In the genomic region with DNA sequence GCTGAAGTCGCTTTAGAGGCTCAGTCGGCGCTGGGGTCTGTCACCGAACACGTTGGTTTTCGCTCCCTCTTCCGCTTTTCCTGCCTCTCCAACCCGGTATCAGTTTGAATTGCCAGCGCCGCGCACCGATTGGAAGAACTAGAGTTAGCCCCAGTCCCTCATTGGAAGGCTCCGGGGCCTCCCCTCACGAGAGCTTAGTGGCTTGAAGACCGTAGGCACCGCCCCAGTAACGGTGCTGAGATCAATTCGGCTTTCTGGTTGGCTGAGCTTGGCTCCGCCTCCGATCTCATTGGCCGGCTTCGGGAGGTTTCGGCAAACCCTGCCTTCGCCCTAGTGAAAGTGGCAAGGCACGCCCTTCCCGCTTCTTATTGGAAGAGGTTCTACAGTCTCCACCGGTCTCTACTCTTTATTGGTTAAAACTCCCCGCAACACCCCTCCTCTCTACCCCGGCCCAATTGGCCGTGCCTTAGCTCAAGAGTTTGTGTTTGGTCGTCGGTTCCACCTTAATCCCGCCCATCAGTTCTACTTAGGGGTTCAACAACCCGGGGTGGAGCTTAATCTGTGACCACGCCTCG, we compare ENCODE assay signal across 8 cellular contexts. TPM values are rescaled to one million over a fixed set of nuclear protein-coding genes. Genes with fewer than 3 reads are reported as not detected.
DNase-seq lines count a peak whose midpoint lies in the region; ATAC-seq lines count a peak whose summit lies in the region.
"Not testable (repeated sequence)": the region's sequence is repeated elsewhere in the genome, so short reads cannot be mapped to it uniquely, and the experiment has no call there.

A gene (minus strand): TSS at position 51 of the 575 bp plus-strand sequence. CDS start 814 bp downstream, outside the sequence.

- H3K4me1 Mint-ChIP-seq in activated CD4-positive, alpha-beta T cell treated with anti-CD3 and anti-CD28 coated beads for 36 hours, result not testable (repeated sequence)

- ATAC-seq in GM19452 (IDR thresholded peaks at IDR 0.05; ENCODE audit: unreplicated experiment) (peak; percentile 83), HG03521 (IDR thresholded peaks at IDR 0.05; ENCODE audit: unreplicated experiment) (peak; percentile 83)
- peak; percentile 89 for ATAC-seq in activated CD4-positive, alpha-beta T cell treated with anti-CD3 and anti-CD28 coated beads for 36 hours

- POLR2A ChIA-PET in activated CD4-positive, alpha-beta T cell treated with anti-CD3 and anti-CD28 coated beads for 36 hours (lab: Charles Lee), result not testable (repeated sequence)

- H3K36me3 Mint-ChIP-seq in activated CD4-positive, alpha-beta T cell treated with anti-CD3 and anti-CD28 coated beads for 36 hours (ENCODE audit: low read depth), result not testable (repeated sequence)

- peak within 1 kb of the TSS; percentile 75 for H3K4me3 Mint-ChIP-seq in activated CD4-positive, alpha-beta T cell treated with anti-CD3 and anti-CD28 coated beads for 36 hours

- intact Hi-C loops in activated CD4-positive, alpha-beta T cell treated with anti-CD3 and anti-CD28 coated beads for 36 hours (cut with DNase I, micrococcal nuclease), result not testable (repeated sequence)

- H3K27ac Mint-ChIP-seq in activated CD4-positive, alpha-beta T cell treated with anti-CD3 and anti-CD28 coated beads for 36 hours, result peak within 1 kb of the TSS; percentile 23

- not testable (repeated sequence) for H3K27me3 Mint-ChIP-seq in activated CD4-positive, alpha-beta T cell treated with anti-CD3 and anti-CD28 coated beads for 36 hours

- CTCF ChIA-PET in activated CD4-positive, alpha-beta T cell treated with anti-CD3 and anti-CD28 coated beads for 36 hours (lab: Charles Lee), result not testable (repeated sequence)

- peak; percentile 99 for DNase-seq in AML-193 (lab: John Stamatoyannopoulos, UW)
- DNase-seq in NCI-H524 treated with DMSO at 0.1 percent for 48 hours (lab: John Stamatoyannopoulos, UW), result peak; percentile 97
- DNase-seq in activated CD4-positive, alpha-beta T cell treated with anti-CD3 and anti-CD28 coated beads for 36 hours, result peak; percentile 97
- DNase-seq in cerebellar nuclear complex (lab: John Stamatoyannopoulos, UW), result peak; percentile 99
- DNase-seq in kidney tubule cell (ENCODE audit: low spot score), result peak; percentile 100
- DNase-seq in stimulated activated CD4-positive, alpha-beta T cell treated with anti-CD3 and anti-CD28 coated beads, Interleukin-15, amount 100 ng/mL, for 48 hours (ENCODE audit: low read depth in 2 of 2), result peak; percentile 93 to 95

- H3K9me3 Mint-ChIP-seq in activated CD4-positive, alpha-beta T cell treated with anti-CD3 and anti-CD28 coated beads for 36 hours (ENCODE audit: low read depth), result not testable (repeated sequence)

RNA-seq across cellular contexts. Expression of the gene that starts here (rescaled TPM):
- total RNA-seq in activated CD4-positive, alpha-beta T cell treated with anti-CD3 and anti-CD28 coated beads for 36 hours, result 10 to 100 TPM; 34.8 to 42.2 TPM

Comparison
In these comparisons a context has a peak if more than half of its experiments do, and no peak if none do; other contexts are left out.
1. Peak in every context shown above with its lines: DNase-seq and ATAC-seq.